Comparison of ENCODE assay signal across 21 cellular contexts in the genomic region with DNA sequence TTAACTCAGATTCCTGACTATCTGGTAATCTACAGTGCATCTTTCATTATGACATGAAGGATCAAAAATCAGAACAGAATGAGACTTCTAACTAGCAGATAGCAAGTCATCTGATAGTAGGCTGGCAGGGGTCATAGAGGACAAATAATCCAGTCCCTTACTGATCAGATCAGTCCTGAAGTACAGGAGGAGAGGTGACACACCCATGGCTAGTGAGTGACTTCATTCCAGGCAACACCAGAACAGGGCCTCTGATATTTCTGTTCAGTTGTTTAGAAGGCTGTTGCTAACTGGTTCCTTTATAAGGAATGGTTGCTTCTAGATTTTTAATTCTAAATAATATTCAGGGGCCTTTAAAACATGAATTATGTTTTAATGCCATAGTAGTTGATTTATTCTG.
"Had no signal": no experiment of that assay in that cellular context is flagged by ENCODE, and none has a peak within 500 bp of the region (broad histone marks: within the 10 kb centered on the region; RNA-seq: fewer than 3 reads in every experiment).

No MANE protein-coding gene starts in this region.

- H3K79me2 ChIP-seq: hepatocyte had no signal

- H3K27ac ChIP-seq: coronary artery, dorsolateral prefrontal cortex, esophagus muscularis mucosa, foreskin keratinocyte, heart left ventricle, hepatocyte, left lung, lower lobe of right lung had no signal

- ATAC-seq: foreskin keratinocyte, heart left ventricle, left lung, left ventricle myocardium superior, lower lobe of right lung had no signal

- H3K36me3 ChIP-seq: esophagus muscularis mucosa, heart left ventricle, left lung, lower lobe of right lung had no signal

- H3K4me1 ChIP-seq: foreskin keratinocyte, left lung had no signal

- FAIRE-seq: colon, endothelial cell of umbilical vein, frontal cortex, kidney had no signal

- H3K4me2 ChIP-seq: hepatocyte had no signal

- H3K9me3 ChIP-seq: esophagus muscularis mucosa, heart left ventricle, left lung, lower lobe of right lung had no signal

- H3K4me3 ChIP-seq: coronary artery, dorsolateral prefrontal cortex, esophagus muscularis mucosa, heart left ventricle, hepatocyte, left lung, lower lobe of right lung had no signal

- H3K27me3 ChIP-seq: foreskin keratinocyte, hepatocyte had no signal

- H2AFZ ChIP-seq: hepatocyte had no signal

- DNase-seq: dermis blood vessel endothelial cell; dorsolateral prefrontal cortex; effector CD4-positive, alpha-beta T cell; effector memory CD4-positive, alpha-beta T cell; foreskin keratinocyte; heart left ventricle; hypothalamus; immature natural killer cell; islet precursor cell; kidney; kidney glomerular epithelial cell; left lung; left ventricle myocardium superior; lower lobe of right lung; mesenchymal stem cell had no signal
